In genomic region chr11:74783241-74783871, GRCh38 we compare ENCODE assay signal across 9 cellular contexts. TPM values are rescaled to one million over a fixed set of nuclear protein-coding genes. Genes with fewer than 3 reads are reported as not detected.
DNase-seq lines count a peak whose midpoint lies in the region; ATAC-seq and TF ChIP-seq lines count a peak whose summit lies in the region.
"Had no signal": no experiment of that assay in that cellular context is flagged by ENCODE, and none has a peak within 500 bp of the region (broad histone marks: within the 10 kb centered on the region; RNA-seq: fewer than 3 reads in every experiment).

No MANE protein-coding gene starts in this region.

- H3K4me1 ChIP-seq in Panc1 (ENCODE audit: control insufficient read depth, insufficient read depth, low read length), result peaks cover 15% of the 10 kb centered on the region

- peak overlapping the region; percentile 6 for H3K4me3 Mint-ChIP-seq in activated CD8-positive, alpha-beta memory T cell treated with anti-CD3 and anti-CD28 coated beads, Interleukin-2, amount 10 ng/mL, durations not matched to agents 7 days and 5 days
- H3K4me3 Mint-ChIP-seq in stimulated activated memory B cell treated with anti-CD40 and anti-IgM and Interleukin-4, amounts not matched to agents 10 μg/mL and 1 μg/mL and 100 μg/mL, for 72 hours, result peak overlapping the region; percentile 25

- H3K27ac Mint-ChIP-seq in activated CD8-positive, alpha-beta memory T cell treated with anti-CD3 and anti-CD28 coated beads, Interleukin-2, amount 10 ng/mL, durations not matched to agents 7 days and 5 days, result peak overlapping the region; percentile 65
- H3K27ac Mint-ChIP-seq in stimulated activated memory B cell treated with anti-CD40 and anti-IgM and Interleukin-4, amounts not matched to agents 10 μg/mL and 1 μg/mL and 100 μg/mL, for 72 hours, result peak overlapping the region; percentile 3

- peak; percentile 87 for ATAC-seq in activated CD8-positive, alpha-beta memory T cell treated with anti-CD3 and anti-CD28 coated beads, Interleukin-2, amount 10 ng/mL, durations not matched to agents 7 days and 5 days
- ATAC-seq in HG02852 (IDR thresholded peaks at IDR 0.05; ENCODE audit: unreplicated experiment) (peak; percentile 74), Panc1 (peak; percentile 55; the same call in 1 of the 2 replicates)
- peak; percentile 91 for ATAC-seq in stimulated activated memory B cell treated with anti-CD40 and anti-IgM and Interleukin-4, amounts not matched to agents 10 μg/mL and 1 μg/mL and 100 μg/mL, for 72 hours

- peaks cover 11% of the 10 kb centered on the region for H3K36me3 Mint-ChIP-seq in activated CD8-positive, alpha-beta memory T cell treated with anti-CD3 and anti-CD28 coated beads, Interleukin-2, amount 10 ng/mL, durations not matched to agents 7 days and 5 days
- H3K36me3 Mint-ChIP-seq in stimulated activated memory B cell treated with anti-CD40 and anti-IgM and Interleukin-4, amounts not matched to agents 10 μg/mL and 1 μg/mL and 100 μg/mL, for 72 hours, result peaks cover under 1% of the 10 kb centered on the region

- no peaks in the 10 kb centered on the region for H3K36me3 ChIP-seq in Panc1 (ENCODE audit: control insufficient read depth, insufficient read depth, low read length)

- POLR2A ChIA-PET in Panc1 (lab: Charles Lee), result interaction anchor here (0.6 kb wide), 2 partner anchors 60 to 1085 kb away, joined by 5 to 6 read pairs; no protein-coding TSS in a partner anchor

- CTCF ChIA-PET in activated CD8-positive, alpha-beta memory T cell treated with anti-CD3 and anti-CD28 coated beads, Interleukin-2, amount 10 ng/mL, durations not matched to agents 7 days and 5 days (lab: Charles Lee), result interaction anchor here (0.5 to 1.4 kb wide), 3 partner anchors 13 to 113 kb away, joined by 3 read pairs; no protein-coding TSS in a partner anchor
- CTCF ChIA-PET in Panc1 (lab: Charles Lee), result interaction anchor here (0.6 kb wide), 1 partner anchor 42 kb away, joined by 8 read pairs; no protein-coding TSS in a partner anchor

- no peak overlapping the region for H3K4me3 ChIP-seq in Panc1 (ENCODE audit: low read depth in 2 of 2, low read length in 2 of 2)

- 0 out of 2 replicates have a peak overlapping the region, but pooled peaks have one; percentile 4 for H3K27ac ChIP-seq in Panc1 (ENCODE audit: low read length)
- H3K27ac ChIP-seq: C4-2B had no signal

- in situ Hi-C loops in Panc1 (cut with HindIII; ENCODE audit: low pct_unique_long_range_greater_than_20kb, low sequenced_read_pairs), result no loop called here

- no peaks in the 10 kb centered on the region for H3K27me3 Mint-ChIP-seq in activated CD8-positive, alpha-beta memory T cell treated with anti-CD3 and anti-CD28 coated beads, Interleukin-2, amount 10 ng/mL, durations not matched to agents 7 days and 5 days
- H3K27me3 Mint-ChIP-seq in stimulated activated memory B cell treated with anti-CD40 and anti-IgM and Interleukin-4, amounts not matched to agents 10 μg/mL and 1 μg/mL and 100 μg/mL, for 72 hours, result no peaks in the 10 kb centered on the region

- H3K9me3 Mint-ChIP-seq in activated CD8-positive, alpha-beta memory T cell treated with anti-CD3 and anti-CD28 coated beads, Interleukin-2, amount 10 ng/mL, durations not matched to agents 7 days and 5 days (ENCODE audit: low read depth), result no peaks in the 10 kb centered on the region
- no peaks in the 10 kb centered on the region for H3K9me3 Mint-ChIP-seq in stimulated activated memory B cell treated with anti-CD40 and anti-IgM and Interleukin-4, amounts not matched to agents 10 μg/mL and 1 μg/mL and 100 μg/mL, for 72 hours

- no peaks in the 10 kb centered on the region for H3K27me3 ChIP-seq in Panc1 (ENCODE audit: control insufficient read depth, insufficient read depth, low read length)

- H3K9me3 ChIP-seq in Panc1 (ENCODE audit: control insufficient read depth, insufficient read depth, low read depth, low read length), result no peaks in the 10 kb centered on the region

- peak; percentile 46 for DNase-seq in activated CD8-positive, alpha-beta memory T cell treated with anti-CD3 and anti-CD28 coated beads, Interleukin-2, amount 10 ng/mL, durations not matched to agents 7 days and 5 days
- no peak for DNase-seq in activated CD8-positive, alpha-beta memory T cell treated with anti-CD3 and anti-CD28 coated beads, Interleukin-2, amount 50 U/mL, for 48 hours
- DNase-seq in Panc1 (ENCODE audit: low read depth, low spot score) (no peak), fibroblast of gingiva (ENCODE audit: low read depth) (peak; percentile 11), COLO668 (lab: John Stamatoyannopoulos, UW; ENCODE audit: unreplicated experiment) (no peak), NCI-H146 treated with DMSO at 0.1 percent for 48 hours (lab: John Stamatoyannopoulos, UW; ENCODE audit: unreplicated experiment) (no peak)

- H3K4me1 Mint-ChIP-seq in activated CD8-positive, alpha-beta memory T cell treated with anti-CD3 and anti-CD28 coated beads, Interleukin-2, amount 10 ng/mL, durations not matched to agents 7 days and 5 days, result peaks cover 21% of the 10 kb centered on the region
- peaks cover 24% of the 10 kb centered on the region for H3K4me1 Mint-ChIP-seq in stimulated activated memory B cell treated with anti-CD40 and anti-IgM and Interleukin-4, amounts not matched to agents 10 μg/mL and 1 μg/mL and 100 μg/mL, for 72 hours

- intact Hi-C loops in Panc1 (cut with micrococcal nuclease; ENCODE audit: unreplicated experiment), result no loop called here

- TF ChIP-seq CTCF in Panc1 (IDR thresholded peaks at IDR 0.05), result no peak

- no TSS peak for BruUV-seq in Panc1 (replicated peaks; lab: Mats Ljungman, UMichigan)

RNA-seq across cellular contexts. Expression of gene RNF169, which starts 34.7 kb away (rescaled TPM):
- 10 to 100 TPM; 17.2 to 17.3 TPM for total RNA-seq in activated CD8-positive, alpha-beta memory T cell treated with anti-CD3 and anti-CD28 coated beads, Interleukin-2, amount 10 ng/mL, durations not matched to agents 7 days and 5 days
- 23.6 TPM for total RNA-seq in Panc1 (2021; ENCODE audit: unreplicated experiment)
- polyA plus RNA-seq in Panc1 (2012; ENCODE audit: insufficient read length), result 11.1 TPM

RNA-seq across cellular contexts. Expression of gene CHRDL2, which starts 52.1 kb away (rescaled TPM):
- not detected for total RNA-seq in activated CD8-positive, alpha-beta memory T cell treated with anti-CD3 and anti-CD28 coated beads, Interleukin-2, amount 10 ng/mL, durations not matched to agents 7 days and 5 days
- 0.15 TPM for total RNA-seq in Panc1 (2021; ENCODE audit: unreplicated experiment)
- 0.34 TPM for polyA plus RNA-seq in Panc1 (2012; ENCODE audit: insufficient read length)

Comparison
In these comparisons a context has a peak if more than half of its experiments do, and no peak if none do; other contexts are left out.
1. DNase-seq: peak in activated CD8-positive, alpha-beta memory T cell treated with anti-CD3 and anti-CD28 coated beads, Interleukin-2, amount 10 ng/mL, durations not matched to agents 7 days and 5 days (single experiment) and fibroblast of gingiva (single experiment); none in activated CD8-positive, alpha-beta memory T cell treated with anti-CD3 and anti-CD28 coated beads, Interleukin-2, amount 50 U/mL, for 48 hours (single experiment), Panc1 (single experiment), COLO668 (single experiment) and NCI-H146 treated with DMSO at 0.1 percent for 48 hours (single experiment).
2. Peak in every context shown above with its lines, with median percentiles within 50 percentile points of each other: ATAC-seq.